In the genomic region with DNA sequence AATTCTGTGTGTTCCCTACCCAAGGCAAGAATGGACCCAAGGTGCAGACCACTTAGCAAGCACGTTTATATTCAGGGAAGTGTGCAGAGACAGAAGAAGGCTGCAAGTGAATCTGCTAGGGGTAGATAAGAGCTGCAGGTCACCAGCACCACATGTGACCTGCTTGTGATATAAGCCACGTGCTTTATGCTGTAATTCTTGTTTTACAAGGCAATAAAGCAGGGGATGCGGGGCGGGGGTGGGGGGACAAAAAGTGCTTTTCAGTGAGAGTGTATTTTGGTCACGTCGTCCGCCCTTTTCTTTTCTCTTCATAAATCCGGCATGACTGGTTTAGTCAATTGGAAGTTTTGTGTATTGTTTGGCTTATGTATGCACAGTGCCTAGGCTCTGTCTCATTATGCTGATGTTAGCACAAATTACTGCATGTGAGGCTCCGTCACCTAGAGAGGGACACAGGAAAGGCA, we compare ENCODE assay signal across 16 cellular contexts.
DNase-seq lines count a peak whose midpoint lies in the region; ATAC-seq and TF ChIP-seq lines count a peak whose summit lies in the region.
"Had no signal": no experiment of that assay in that cellular context is flagged by ENCODE, and none has a peak within 500 bp of the region (broad histone marks: within the 10 kb centered on the region; RNA-seq: fewer than 3 reads in every experiment).

No MANE protein-coding gene starts in this region.

- no peak overlapping the region for H3K14ac ChIP-seq in neuronal stem cell (ENCODE audit: low read length)

- no peak overlapping the region for H3K4me2 ChIP-seq in neuronal stem cell (ENCODE audit: insufficient read depth, low read length, poor library complexity, severe bottlenecking)

- no CpG with 5 or more reads among the region's 9 CpGs for WGBS in neuronal stem cell (ENCODE audit: extremely low coverage in 2 of 2, insufficient read length in 2 of 2, insufficient replicate concordance in 1 of 2), 2 donors

- peak overlapping the region; percentile 71 for H2AFZ ChIP-seq in neuronal stem cell (ENCODE audit: low read length)

- no peak overlapping the region for H3K23ac ChIP-seq in neuronal stem cell (ENCODE audit: low read depth, low read length, poor library complexity)

- H2AK5ac ChIP-seq in neuronal stem cell (ENCODE audit: low read depth, low read length): no peak overlapping the region

- H3K36me3 ChIP-seq in neuronal stem cell (replicated peaks in 1 of 2; ENCODE audit: control insufficient read depth in 2 of 2, insufficient read depth in 2 of 2, low read length in 2 of 2): no peaks in the 10 kb centered on the region
- H3K36me3 ChIP-seq: Peyer's patch had no signal

- H2BK12ac ChIP-seq in neuronal stem cell (ENCODE audit: low read length): no peak overlapping the region

- DNase-seq in DMS153 treated with DMSO at 0.1 percent for 48 hours (lab: John Stamatoyannopoulos, UW; ENCODE audit: unreplicated experiment): peak; percentile 69
- DNase-seq in NCI-H748 (lab: John Stamatoyannopoulos, UW; ENCODE audit: unreplicated experiment): peak; percentile 92
- peak; percentile 1 for DNase-seq in epithelial cell of esophagus (ENCODE audit: low read depth)
- no peak for DNase-seq in neuronal stem cell (ENCODE audit: low spot score)
- DNase-seq in NK-92 treated with Interleukin-12 subunit alpha and Interleukin-12 subunit beta, amount 100 ng/mL, for 24 hours (lab: John Stamatoyannopoulos, UW): no peak
- no peak for DNase-seq in RKO (ENCODE audit: low spot score)
- DNase-seq in T1000 (lab: John Stamatoyannopoulos, UW): no peak
- DNase-seq: activated CD4-positive, alpha-beta memory T cell treated with anti-CD3 and anti-CD28 coated beads for 36 hours; activated naive CD8-positive, alpha-beta T cell treated with anti-CD3 and anti-CD28 coated beads for 36 hours; activated T-cell treated with anti-CD3 and anti-CD28 coated beads, Interleukin-2, amount 50 U/mL, for 4 hours; islet precursor cell; NCI-H2029; NCI-H82; Peyer's patch had no signal

- no peaks in the 10 kb centered on the region for H3K4me1 ChIP-seq in neuronal stem cell (ENCODE audit: control insufficient read depth in 2 of 2, insufficient read depth in 1 of 2, low read depth in 1 of 2, low read length in 2 of 2)
- H3K4me1 ChIP-seq: Peyer's patch had no signal

- no peak overlapping the region for H2BK5ac ChIP-seq in neuronal stem cell (ENCODE audit: low read length)

- no peak overlapping the region for H2BK15ac ChIP-seq in neuronal stem cell (ENCODE audit: low read length)

- no peak overlapping the region for H3K9ac ChIP-seq in neuronal stem cell (ENCODE audit: low read depth, low read length, poor library complexity)

- no peak overlapping the region for H3K4ac ChIP-seq in neuronal stem cell (ENCODE audit: low read length)

- no peaks in the 10 kb centered on the region for H3K9me3 ChIP-seq in neuronal stem cell (replicated peaks in 1 of 2; ENCODE audit: control insufficient read depth in 2 of 2, insufficient read depth in 1 of 2, low read depth in 1 of 2, low read length in 2 of 2)
- H3K9me3 ChIP-seq: Peyer's patch had no signal

- no peaks in the 10 kb centered on the region for H3K27me3 ChIP-seq in neuronal stem cell (ENCODE audit: control insufficient read depth in 3 of 3, insufficient read depth in 3 of 3, low read depth in 1 of 3, low read length in 3 of 3)
- H3K27me3 ChIP-seq: Peyer's patch had no signal

- no peak overlapping the region for H3K27ac ChIP-seq in neuronal stem cell (replicated peaks; ENCODE audit: low read length)
- H3K27ac ChIP-seq: Peyer's patch had no signal

- H3K4me3 ChIP-seq in epithelial cell of esophagus (ENCODE audit: low read length): no peak overlapping the region
- no peak overlapping the region for H3K4me3 ChIP-seq in neuronal stem cell (ENCODE audit: low read length in 2 of 2)
- H3K4me3 ChIP-seq: Peyer's patch had no signal

- ATAC-seq in HG03196 (IDR thresholded peaks at IDR 0.05; ENCODE audit: unreplicated experiment): no peak
- ATAC-seq: activated T-cell treated with anti-CD3 and anti-CD28 coated beads, Interleukin-2, amount 50 U/mL, for 4 hours; sciatic nerve had no signal

- H3K18ac ChIP-seq in neuronal stem cell (ENCODE audit: low read length): no peak overlapping the region

- H2BK120ac ChIP-seq in neuronal stem cell (ENCODE audit: low read depth, low read length): no peak overlapping the region

- H3K79me1 ChIP-seq in neuronal stem cell (ENCODE audit: low read depth, low read length): no peaks in the 10 kb centered on the region

- H4K8ac ChIP-seq in neuronal stem cell (ENCODE audit: low read depth, low read length): no peak overlapping the region

- H4K91ac ChIP-seq in neuronal stem cell (ENCODE audit: low read depth, low read length, poor library complexity): no peak overlapping the region

- no peak for TF ChIP-seq CTCF in epithelial cell of esophagus (IDR thresholded peaks at IDR 0.05; ENCODE audit: insufficient read depth, low read depth, low read length, missing control alignments)

Comparison
In these comparisons a context has a peak if more than half of its experiments do, and no peak if none do; other contexts are left out.
1. DNase-seq: peak in DMS153 treated with DMSO at 0.1 percent for 48 hours (single experiment), NCI-H748 (single experiment) and epithelial cell of esophagus (single experiment); none in neuronal stem cell (single experiment), NK-92 treated with Interleukin-12 subunit alpha and Interleukin-12 subunit beta, amount 100 ng/mL, for 24 hours (single experiment), RKO (single experiment) and T1000 (single experiment).